ENCODE assay signal across 28 cellular contexts in the genomic region with DNA sequence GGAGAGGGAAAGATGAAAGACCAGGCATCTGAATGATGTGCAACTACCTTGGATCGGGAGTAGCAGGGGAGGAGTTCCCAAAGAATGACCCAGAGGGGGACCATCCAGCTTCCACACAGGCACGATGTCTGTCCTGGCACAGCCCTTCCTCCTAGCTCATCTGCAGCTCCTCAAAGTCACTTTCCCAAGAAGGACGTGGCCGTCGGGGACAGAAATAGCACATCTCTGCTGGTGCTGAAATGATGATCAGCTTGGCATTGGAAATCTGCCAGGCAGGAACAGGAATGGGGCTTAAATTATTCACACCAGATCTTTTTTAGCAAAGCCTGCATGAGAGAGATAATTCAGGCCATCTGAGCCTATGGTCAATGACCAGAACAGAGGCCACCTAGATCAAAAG. TPM values are rescaled to one million over a fixed set of nuclear protein-coding genes. Genes with fewer than 3 reads are reported as not detected.
DNase-seq lines count a peak whose midpoint lies in the region; ATAC-seq and TF ChIP-seq lines count a peak whose summit lies in the region.
"Had no signal": no experiment of that assay in that cellular context is flagged by ENCODE, and none has a peak within 500 bp of the region (broad histone marks: within the 10 kb centered on the region; RNA-seq: fewer than 3 reads in every experiment).

No MANE protein-coding gene starts in this region.

- H3K4me1 ChIP-seq in cardiac muscle cell (ENCODE audit: low read depth) = peaks cover 23% of the 10 kb centered on the region
- H3K4me1 ChIP-seq in right cardiac atrium (ENCODE audit: control insufficient read depth, insufficient read depth, low read length) = peaks cover 6% of the 10 kb centered on the region
- H3K4me1 ChIP-seq in upper lobe of right lung = peaks cover 7% of the 10 kb centered on the region

- no peaks in the 10 kb centered on the region for H3K36me3 Mint-ChIP-seq in endothelial cell (ENCODE audit: low read depth, unreplicated experiment)

- peaks cover 4% of the 10 kb centered on the region for H3K4me1 Mint-ChIP-seq in endothelial cell (ENCODE audit: unreplicated experiment)

- WGBS in right cardiac atrium = 58% methylated on average over 5 of the region's 5 CpGs

- H3K9me3 ChIP-seq in cardiac muscle cell (ENCODE audit: low read depth) (no peaks in the 10 kb centered on the region), right cardiac atrium (ENCODE audit: control insufficient read depth, low read length) (no peaks in the 10 kb centered on the region), upper lobe of right lung (no peaks in the 10 kb centered on the region)
- H3K9me3 ChIP-seq: BLaER1, SJCRH30 had no signal

- no peak for TF ChIP-seq CTCF in cardiac muscle cell (IDR thresholded peaks at IDR 0.05; ENCODE audit: low read depth, low read length)
- TF ChIP-seq CTCF in upper lobe of right lung (IDR thresholded peaks at IDR 0.05) = no peak
- no peak for TF ChIP-seq CTCF in endothelial cell (IDR thresholded peaks at IDR 0.05; ENCODE audit: unreplicated experiment)

- ATAC-seq in right cardiac atrium (peak; percentile 65 to 66), upper lobe of right lung (no peak), HG02973 (IDR thresholded peaks at IDR 0.05; ENCODE audit: unreplicated experiment) (no peak)

- H3K27ac ChIP-seq in cardiac muscle cell (peak overlapping the region; percentile 49), right cardiac atrium (ENCODE audit: low read length) (peak overlapping the region; percentile 54), upper lobe of right lung (no peak overlapping the region)
- H3K27ac ChIP-seq: 22Rv1, BLaER1, GM23248, SJCRH30 had no signal

- peak; percentile 25 for DNase-seq in DMS 273 (lab: John Stamatoyannopoulos, UW; ENCODE audit: unreplicated experiment)
- DNase-seq in DMS 273 treated with DMSO at 0.1 percent for 48 hours (lab: John Stamatoyannopoulos, UW) = no peak
- peak in 1 of 2 donors; percentile 59 for DNase-seq in cardiac muscle cell (ENCODE audit: low read depth in 1 of 2, low spot score in 1 of 2)
- peak in 1 of 3 donors; percentile 76 for DNase-seq in right cardiac atrium
- DNase-seq in upper lobe of right lung = peak; percentile 5
- DNase-seq in endothelial cell (ENCODE audit: low spot score) = no peak
- no peak for DNase-seq in activated gamma-delta T cell treated with Interleukin-2 at 50 U/mL for 16 hours
- DNase-seq: ACHN; CD4-positive, alpha-beta T cell; COR-L47; GDM1; GM23248; H9; HFFc6; KBM-7; MM.1S; NCI-H1092; NCI-H1436; NCI-H187 treated with DMSO at 0.1 percent for 48 hours; NCI-H2227 treated with DMSO at 0.1 percent for 48 hours; NCI-H510A; NK-92 treated with Interleukin-12 subunit alpha and Interleukin-12 subunit beta, amount 100 ng/mL, for 24 hours; SJCRH30 had no signal

- peaks cover 7% of the 10 kb centered on the region for H3K27me3 Mint-ChIP-seq in endothelial cell (ENCODE audit: unreplicated experiment)

- H3K27me3 ChIP-seq in cardiac muscle cell = no peaks in the 10 kb centered on the region
- H3K27me3 ChIP-seq in right cardiac atrium (ENCODE audit: control insufficient read depth, insufficient read depth) = no peaks in the 10 kb centered on the region
- H3K27me3 ChIP-seq in upper lobe of right lung = no peaks in the 10 kb centered on the region
- H3K27me3 ChIP-seq: BLaER1, SJCRH30 had no signal

- no peak overlapping the region for H3K27ac Mint-ChIP-seq in endothelial cell (ENCODE audit: unreplicated experiment)
- H3K27ac Mint-ChIP-seq: CD4-positive, alpha-beta T cell; H9; HFFc6 had no signal

- intact Hi-C loops in right cardiac atrium (cut with DNase I) = no loop called here
- intact Hi-C loops in upper lobe of right lung (cut with DNase I) = no loop called here

- no peak overlapping the region for H3K4me3 ChIP-seq in cardiac muscle cell
- no peak overlapping the region for H3K4me3 ChIP-seq in right cardiac atrium (ENCODE audit: low read length)
- no peak overlapping the region for H3K4me3 ChIP-seq in upper lobe of right lung
- H3K4me3 ChIP-seq: BLaER1, GM23248, SJCRH30 had no signal

- no peaks in the 10 kb centered on the region for H3K9me3 Mint-ChIP-seq in endothelial cell (ENCODE audit: unreplicated experiment)
- H3K9me3 Mint-ChIP-seq: CD4-positive, alpha-beta T cell; H9; HFFc6 had no signal

- H3K36me3 ChIP-seq in cardiac muscle cell (no peaks in the 10 kb centered on the region), upper lobe of right lung (no peaks in the 10 kb centered on the region)
- H3K36me3 ChIP-seq: BLaER1, SJCRH30 had no signal

- H3K4me3 Mint-ChIP-seq in endothelial cell (ENCODE audit: unreplicated experiment) = no peak overlapping the region
- H3K4me3 Mint-ChIP-seq: CD4-positive, alpha-beta T cell; H9; HFFc6 had no signal

RNA-seq across cellular contexts. Expression of a gene that starts 41.7 kb away (rescaled TPM):
- 19.4 and 26.1 TPM in 2 replicates for total RNA-seq in cardiac muscle cell
- polyA plus RNA-seq in cardiac muscle cell = 11.1 and 13.4 TPM in 2 replicates
- total RNA-seq in right cardiac atrium = 1 to 10 TPM; 3.8 to 4.9 (median 4.1) TPM
- 2.8 TPM for polyA plus RNA-seq in right cardiac atrium
- total RNA-seq in upper lobe of right lung = 7.8 TPM
- 3.6 TPM for total RNA-seq in endothelial cell (ENCODE audit: unreplicated experiment)
- total RNA-seq: CD4-positive, alpha-beta T cell; Daoy; HT1080 had no signal

Comparison
In these comparisons a context has a peak if more than half of its experiments do, and no peak if none do; other contexts are left out.
1. DNase-seq: peak in DMS 273 (single experiment) and upper lobe of right lung (single experiment); none in DMS 273 treated with DMSO at 0.1 percent for 48 hours (single experiment), endothelial cell (single experiment) and activated gamma-delta T cell treated with Interleukin-2 at 50 U/mL for 16 hours (single experiment).
2. ATAC-seq: peak in right cardiac atrium (2 of 2); none in upper lobe of right lung (single experiment) and HG02973 (single experiment).